In the genomic region with DNA sequence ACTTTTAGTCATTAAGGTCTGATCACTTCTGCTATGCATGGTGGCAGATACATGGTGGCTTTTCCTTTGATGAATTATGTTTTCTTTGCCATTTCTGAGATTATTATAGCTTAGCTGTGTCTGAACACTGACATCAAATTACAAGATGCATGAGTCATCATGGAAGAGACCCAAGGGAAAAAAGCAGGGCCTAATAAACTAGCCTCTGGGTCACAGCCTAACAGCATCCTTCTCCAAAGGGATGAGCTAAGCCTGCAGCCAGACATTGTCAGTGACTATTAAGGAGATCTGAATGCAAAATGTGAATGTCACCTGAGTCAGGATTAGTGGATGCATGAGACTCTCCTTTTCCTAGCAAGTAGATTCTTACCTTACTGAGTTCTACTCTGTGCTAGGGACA, we compare ENCODE assay signal across 23 cellular contexts. TPM values are rescaled to one million over a fixed set of nuclear protein-coding genes. Genes with fewer than 3 reads are reported as not detected.
DNase-seq lines count a peak whose midpoint lies in the region; ATAC-seq and TF ChIP-seq lines count a peak whose summit lies in the region.
"Had no signal": no experiment of that assay in that cellular context is flagged by ENCODE, and none has a peak within 500 bp of the region (broad histone marks: within the 10 kb centered on the region; RNA-seq: fewer than 3 reads in every experiment).

No MANE protein-coding gene starts in this region.

- no peaks in the 10 kb centered on the region for H3K9me3 Mint-ChIP-seq in Calu3 (ENCODE audit: low read depth, unreplicated experiment)
- H3K9me3 Mint-ChIP-seq: activated CD4-positive, alpha-beta T cell treated with anti-CD3 and anti-CD28 coated beads, Interleukin-2, amount 10 ng/mL, durations not matched to agents 7 days and 5 days; mesothelial cell of epicardium had no signal

- peaks cover 60% of the 10 kb centered on the region for H3K27me3 Mint-ChIP-seq in Calu3 (ENCODE audit: unreplicated experiment)

- no peaks in the 10 kb centered on the region for H3K4me1 ChIP-seq in gastroesophageal sphincter
- H3K4me1 ChIP-seq: testis, uterus had no signal

- no peak overlapping the region for H3K27ac Mint-ChIP-seq in Calu3 (ENCODE audit: unreplicated experiment)
- H3K27ac Mint-ChIP-seq: activated CD4-positive, alpha-beta T cell treated with anti-CD3 and anti-CD28 coated beads, Interleukin-2, amount 10 ng/mL, durations not matched to agents 7 days and 5 days; activated T-cell treated with anti-CD3 and anti-CD28 coated beads, Interleukin-2, amount 50 U/mL, for 24 hours; mesothelial cell of epicardium; natural killer cell had no signal

- no peak for TF ChIP-seq CTCF in choroid plexus epithelial cell (conservative IDR thresholded peaks at IDR 0.05; ENCODE audit: low read depth, low read length)
- no peak for TF ChIP-seq CTCF in Calu3 (IDR thresholded peaks at IDR 0.05; ENCODE audit: unreplicated experiment)
- no peak for TF ChIP-seq CTCF in gastroesophageal sphincter (IDR thresholded peaks at IDR 0.05)

- H3K9me3 ChIP-seq in gastroesophageal sphincter: no peaks in the 10 kb centered on the region
- H3K9me3 ChIP-seq: testis, uterus had no signal

- no TSS peak for BruUV-seq in Calu3 (replicated peaks; lab: Mats Ljungman, UMichigan)

- no peaks in the 10 kb centered on the region for H3K36me3 Mint-ChIP-seq in Calu3 (ENCODE audit: insufficient read depth, unreplicated experiment)
- H3K36me3 Mint-ChIP-seq: mesothelial cell of epicardium, natural killer cell had no signal

- no peak overlapping the region for H3K4me3 Mint-ChIP-seq in Calu3 (ENCODE audit: low read depth, unreplicated experiment)
- H3K4me3 Mint-ChIP-seq: activated CD4-positive, alpha-beta T cell treated with anti-CD3 and anti-CD28 coated beads, Interleukin-2, amount 10 ng/mL, durations not matched to agents 7 days and 5 days; activated T-cell treated with anti-CD3 and anti-CD28 coated beads, Interleukin-2, amount 50 U/mL, for 24 hours; mesothelial cell of epicardium; natural killer cell had no signal

- CTCF ChIA-PET in Calu3 (lab: Charles Lee): no interaction called here

- H3K4me1 Mint-ChIP-seq in Calu3 (ENCODE audit: low read depth, unreplicated experiment): no peaks in the 10 kb centered on the region
- H3K4me1 Mint-ChIP-seq: activated CD4-positive, alpha-beta T cell treated with anti-CD3 and anti-CD28 coated beads, Interleukin-2, amount 10 ng/mL, durations not matched to agents 7 days and 5 days; mesothelial cell of epicardium; natural killer cell had no signal

- DNase-seq in GM04504 (ENCODE audit: low read depth) (peak; percentile 7), NCI-H69 (lab: John Stamatoyannopoulos, UW) (peak; percentile 42), choroid plexus epithelial cell (ENCODE audit: low read depth) (peak; percentile 46), kidney tubule cell (ENCODE audit: low spot score) (peak; percentile 10), Calu3 (no peak), DMS153 treated with DMSO at 0.1 percent for 48 hours (lab: John Stamatoyannopoulos, UW; ENCODE audit: unreplicated experiment) (no peak), hepatic stellate cell (ENCODE audit: low spot score) (no peak)
- DNase-seq: activated CD4-positive, alpha-beta T cell treated with anti-CD3 and anti-CD28 coated beads, Interleukin-2, amount 10 ng/mL, durations not matched to agents 7 days and 5 days; activated gamma-delta T cell treated with Interleukin-2 at 50 U/mL for 16 hours; activated T-cell treated with anti-CD3 and anti-CD28 coated beads, Interleukin-2, amount 50 U/mL, for 24 hours; effector CD4-positive, alpha-beta T cell; islet precursor cell; MG63; natural killer cell; NCI-H1417 treated with DMSO at 0.1 percent for 48 hours; NCI-H2081; NCI-H446; occipital lobe; stimulated activated naive CD8-positive, alpha-beta T cell treated with anti-CD3 and anti-CD28 coated beads, Interleukin-15, Interleukin-2, amounts not matched to agents 100 U/mL and 50 U/mL, for 24 hours; testis; uterus had no signal

- intact Hi-C loops in Calu3 (cut with micrococcal nuclease; ENCODE audit: unreplicated experiment): no loop called here

- ATAC-seq in gastroesophageal sphincter: no peak
- ATAC-seq: natural killer cell; stimulated activated naive CD8-positive, alpha-beta T cell treated with anti-CD3 and anti-CD28 coated beads, Interleukin-15, Interleukin-2, amounts not matched to agents 100 U/mL and 50 U/mL, for 24 hours had no signal

- TF ChIP-seq EP300 in gastroesophageal sphincter (IDR thresholded peaks at IDR 0.05): no peak

- H3K4me3 ChIP-seq in choroid plexus epithelial cell (ENCODE audit: low read depth, low read length): no peak overlapping the region
- no peak overlapping the region for H3K4me3 ChIP-seq in gastroesophageal sphincter
- H3K4me3 ChIP-seq: MG63, testis, uterus had no signal

- TF ChIP-seq POLR2A in gastroesophageal sphincter (IDR thresholded peaks at IDR 0.05): no peak

- H3K36me3 ChIP-seq in gastroesophageal sphincter: no peaks in the 10 kb centered on the region
- H3K36me3 ChIP-seq: MG63, uterus had no signal

- no peak overlapping the region for H3K27ac ChIP-seq in gastroesophageal sphincter
- H3K27ac ChIP-seq: testis, uterus had no signal

- H3K27me3 ChIP-seq in gastroesophageal sphincter: peaks cover 24% of the 10 kb centered on the region
- H3K27me3 ChIP-seq: testis, uterus had no signal

RNA-seq across cellular contexts. Expression of a gene that starts 19.1 kb away (rescaled TPM):
- total RNA-seq in Calu3 (2022) (0.24 and 1.0 TPM in 2 replicates), gastroesophageal sphincter (1 to 10 TPM in 2 of 4 donors, under 1 TPM in 2; 0.62 to 1.8 (median 1.2) TPM)
- total RNA-seq: activated CD4-positive, alpha-beta T cell treated with anti-CD3 and anti-CD28 coated beads, Interleukin-2, amount 10 ng/mL, durations not matched to agents 7 days and 5 days; natural killer cell had no signal

Comparison
In these comparisons a context has a peak if more than half of its experiments do, and no peak if none do; other contexts are left out.
1. DNase-seq: peak in GM04504 (single experiment), NCI-H69 (single experiment), choroid plexus epithelial cell (single experiment) and kidney tubule cell (single experiment); none in Calu3 (single experiment), DMS153 treated with DMSO at 0.1 percent for 48 hours (single experiment) and hepatic stellate cell (single experiment).